ENCODE assay signal across 8 cellular contexts in genomic region chr12:22046090-22046967, GRCh38. TPM values are rescaled to one million over a fixed set of nuclear protein-coding genes. Genes with fewer than 3 reads are reported as not detected.
DNase-seq lines count a peak whose midpoint lies in the region; ATAC-seq and TF ChIP-seq lines count a peak whose summit lies in the region.

CMAS (plus strand) TSS chr12:22046218; CDS start chr12:22046304, 86 bp downstream.

- no peak for TF ChIP-seq CTCF in colonic mucosa (IDR thresholded peaks at IDR 0.05)

- DNase-seq in AG20443 (ENCODE audit: low spot score) (peak; percentile 95), NCI-H446 treated with DMSO at 0.1 percent for 48 hours (lab: John Stamatoyannopoulos, UW) (peak; percentile 48), colonic mucosa (peak; percentile 87), left kidney (ENCODE audit: low read depth, low spot score) (peak; percentile 93)
- DNase-seq in activated CD4-positive, alpha-beta T cell treated with anti-CD3 and anti-CD28 coated beads for 48 hours: peak; percentile 86
- DNase-seq in stimulated activated CD4-positive, alpha-beta T cell treated with anti-CD3 and anti-CD28 coated beads, Interleukin-2, amount 100 ng/mL, for 24 hours: peak; percentile 84 to 86

- H3K9ac ChIP-seq in colonic mucosa (ENCODE audit: low read depth in 2 of 2, low read length in 2 of 2): peak within 1 kb of the TSS; percentile 96 to 99

- ATAC-seq in HG03159 (IDR thresholded peaks at IDR 0.05; ENCODE audit: unreplicated experiment): peak; percentile 85

- in situ Hi-C loops in GM18951 (cut with MboI; ENCODE audit: low sequenced_read_pairs, unreplicated experiment): no loop called here

- no peaks in the 10 kb centered on the region for H3K9me3 ChIP-seq in colonic mucosa

- TF ChIP-seq POLR2A in GM18951 (IDR thresholded peaks at IDR 0.05; ENCODE audit: extremely low read depth, insufficient read depth, insufficient read length): peak; percentile 65

- H3K4me3 ChIP-seq in colonic mucosa: peak within 1 kb of the TSS; percentile 98

- H3K36me3 ChIP-seq in colonic mucosa: no peaks in the 10 kb centered on the region

- H3K27me3 ChIP-seq in colonic mucosa: no peaks in the 10 kb centered on the region

- peaks cover 13% of the 10 kb centered on the region for H3K4me1 ChIP-seq in colonic mucosa

- intact Hi-C loops in colonic mucosa (cut with DNase I): no loop called here

- H3K27ac ChIP-seq in colonic mucosa: peak within 1 kb of the TSS; percentile 99

RNA-seq across cellular contexts. Expression of gene CMAS, which starts in this region (rescaled TPM):
- total RNA-seq in colonic mucosa: 100 to 1,000 TPM; 126 to 189 TPM

Comparison
In these comparisons a context has a peak if more than half of its experiments do, and no peak if none do; other contexts are left out.
1. Peak in every context shown above with its lines: DNase-seq, ATAC-seq, H3K4me3 ChIP-seq and H3K27ac ChIP-seq.